9 cellular contexts compared by ENCODE assay signal in genomic region chr19:46495789-46496099, GRCh38. TPM values are rescaled to one million over a fixed set of nuclear protein-coding genes. Genes with fewer than 3 reads are reported as not detected.
DNase-seq lines count a peak whose midpoint lies in the region; ATAC-seq and TF ChIP-seq lines count a peak whose summit lies in the region.
"Had no signal": no experiment of that assay in that cellular context is flagged by ENCODE, and none has a peak within 500 bp of the region (broad histone marks: within the 10 kb centered on the region; RNA-seq: fewer than 3 reads in every experiment).

A gene with protein sequence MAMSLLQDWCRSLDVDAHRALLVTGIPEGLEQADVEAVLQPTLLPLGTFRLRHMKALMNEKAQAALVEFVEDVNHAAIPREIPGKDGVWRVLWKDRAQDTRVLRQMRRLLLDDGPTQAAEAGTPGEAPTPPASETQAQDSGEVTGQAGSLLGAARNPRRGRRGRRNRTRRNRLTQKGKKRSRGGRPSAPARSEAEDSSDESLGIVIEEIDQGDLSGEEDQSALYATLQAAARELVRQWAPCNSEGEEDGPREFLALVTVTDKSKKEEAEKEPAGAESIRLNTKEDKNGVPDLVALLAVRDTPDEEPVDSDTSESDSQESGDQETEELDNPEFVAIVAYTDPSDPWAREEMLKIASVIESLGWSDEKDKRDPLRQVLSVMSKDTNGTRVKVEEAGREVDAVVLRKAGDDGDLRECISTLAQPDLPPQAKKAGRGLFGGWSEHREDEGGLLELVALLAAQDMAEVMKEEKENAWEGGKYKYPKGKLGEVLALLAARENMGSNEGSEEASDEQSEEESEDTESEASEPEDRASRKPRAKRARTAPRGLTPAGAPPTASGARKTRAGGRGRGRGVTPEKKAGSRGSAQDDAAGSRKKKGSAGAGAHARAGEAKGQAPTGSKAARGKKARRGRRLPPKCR (minus strand): TSS chr19:46495867. CDS start chr19:46495465, 402 bp downstream.

- peaks cover 8 to 41% (median 21%) of the 10 kb centered on the region in 3 donors for H3K4me1 ChIP-seq in esophagus squamous epithelium

- intact Hi-C loops in activated naive CD4-positive, alpha-beta T cell treated with anti-CD3 and anti-CD28 coated beads for 36 hours (cut with micrococcal nuclease): no loop called here
- intact Hi-C loops in esophagus squamous epithelium (cut with DNase I): no loop called here

- H3K36me3 Mint-ChIP-seq in activated naive CD4-positive, alpha-beta T cell treated with anti-CD3 and anti-CD28 coated beads for 36 hours (ENCODE audit: low read depth): no peaks in the 10 kb centered on the region
- no peaks in the 10 kb centered on the region for H3K36me3 Mint-ChIP-seq in naive thymus-derived CD8-positive, alpha-beta T cell

- H3K4me3 ChIP-seq in esophagus squamous epithelium: peak within 1 kb of the TSS in 3 of 4 donors; percentile 24 to 55 (median 38)

- H3K36me3 ChIP-seq in esophagus squamous epithelium: no peaks in the 10 kb centered on the region

- peak; percentile 42 for DNase-seq in activated naive CD4-positive, alpha-beta T cell treated with anti-CD3 and anti-CD28 coated beads for 36 hours
- DNase-seq in activated naive CD4-positive, alpha-beta T cell treated with Interleukin-2 at 50 U/mL for 16 hours: no peak
- peak; percentile 41 to 51 for DNase-seq in activated CD4-positive, alpha-beta T cell treated with anti-CD3 and anti-CD28 coated beads for 4 hours
- DNase-seq in esophagus squamous epithelium (lab: John Stamatoyannopoulos, UW): no peak
- DNase-seq in naive thymus-derived CD8-positive, alpha-beta T cell: peak in 8 of 10 donors; percentile 30 to 85 (median 53)

- no peaks in the 10 kb centered on the region for H3K9me3 Mint-ChIP-seq in activated naive CD4-positive, alpha-beta T cell treated with anti-CD3 and anti-CD28 coated beads for 36 hours
- H3K9me3 Mint-ChIP-seq in naive thymus-derived CD8-positive, alpha-beta T cell: no peaks in the 10 kb centered on the region

- no peak within 1 kb of the TSS for H3K27ac ChIP-seq in esophagus squamous epithelium
- H3K27ac ChIP-seq: C4-2B had no signal

- peak; percentile 62 to 76 for ATAC-seq in naive thymus-derived CD8-positive, alpha-beta T cell
- ATAC-seq in GM18873 (IDR thresholded peaks at IDR 0.05; ENCODE audit: low FRiP score, unreplicated experiment) (no peak), HG02852 (IDR thresholded peaks at IDR 0.05; ENCODE audit: unreplicated experiment) (no peak), GM21529 (IDR thresholded peaks at IDR 0.05; ENCODE audit: unreplicated experiment) (no peak)

- WGBS in esophagus squamous epithelium, 2 donors: no CpG with 5 or more reads among the region's 29 CpGs

- peaks cover 29% of the 10 kb centered on the region for H3K27me3 Mint-ChIP-seq in activated naive CD4-positive, alpha-beta T cell treated with anti-CD3 and anti-CD28 coated beads for 36 hours (ENCODE audit: low read depth)
- H3K27me3 Mint-ChIP-seq in naive thymus-derived CD8-positive, alpha-beta T cell: peaks cover 27 to 62% (median 41%) of the 10 kb centered on the region in 5 donors

- no peak for TF ChIP-seq POLR2A in esophagus squamous epithelium (IDR thresholded peaks at IDR 0.05)

- no peaks in the 10 kb centered on the region for H3K9me3 ChIP-seq in esophagus squamous epithelium

- TF ChIP-seq CTCF in esophagus squamous epithelium (IDR thresholded peaks at IDR 0.05): no peak

- H3K4me1 Mint-ChIP-seq in activated naive CD4-positive, alpha-beta T cell treated with anti-CD3 and anti-CD28 coated beads for 36 hours (ENCODE audit: low read depth): peaks cover 21% of the 10 kb centered on the region
- peaks cover 11 to 40% (median 18%) of the 10 kb centered on the region in 4 donors for H3K4me1 Mint-ChIP-seq in naive thymus-derived CD8-positive, alpha-beta T cell

- H3K4me3 Mint-ChIP-seq in activated naive CD4-positive, alpha-beta T cell treated with anti-CD3 and anti-CD28 coated beads for 36 hours: peak within 1 kb of the TSS; percentile 74
- peak within 1 kb of the TSS; percentile 70 to 92 (median 84) for H3K4me3 Mint-ChIP-seq in naive thymus-derived CD8-positive, alpha-beta T cell

- CTCF ChIA-PET in activated naive CD4-positive, alpha-beta T cell treated with anti-CD3 and anti-CD28 coated beads for 36 hours (lab: Charles Lee): interaction anchor here (0.5 kb wide), 1 partner anchor 92 kb away, joined by 6 read pairs; no protein-coding TSS in a partner anchor

- no peak within 1 kb of the TSS for H3K27ac Mint-ChIP-seq in activated naive CD4-positive, alpha-beta T cell treated with anti-CD3 and anti-CD28 coated beads for 36 hours
- peak within 1 kb of the TSS in 3 of 10 donors; percentile 63 to 90 (median 89) for H3K27ac Mint-ChIP-seq in naive thymus-derived CD8-positive, alpha-beta T cell

- POLR2A ChIA-PET in naive thymus-derived CD8-positive, alpha-beta T cell (lab: Charles Lee): interaction anchor here (0.5 kb wide), 2 partner anchors 779 to 1914 kb away, joined by 4 to 5 read pairs; no protein-coding TSS in a partner anchor

- peaks cover 0 to 51% (median 3%) of the 10 kb centered on the region in 4 donors for H3K27me3 ChIP-seq in esophagus squamous epithelium

RNA-seq across cellular contexts. Expression of the gene that starts here (rescaled TPM):
- total RNA-seq in activated naive CD4-positive, alpha-beta T cell treated with anti-CD3 and anti-CD28 coated beads for 36 hours: under 1 TPM; 0.35 to 0.52 TPM
- 1 to 10 TPM in 1 of 4 donors, under 1 TPM in 3; 0.13 to 1.1 (median 0.79) TPM for total RNA-seq in esophagus squamous epithelium
- 1 to 10 TPM; 1.2 to 1.6 TPM for total RNA-seq in naive thymus-derived CD8-positive, alpha-beta T cell
- polyA plus RNA-seq in naive thymus-derived CD8-positive, alpha-beta T cell: under 1 TPM in 2 of 3 donors, not detected in 1; 0.20 to 0.91 TPM

Comparison
In these comparisons a context has a peak if more than half of its experiments do, and no peak if none do; other contexts are left out.
1. Peak in DNase-seq in activated naive CD4-positive, alpha-beta T cell treated with anti-CD3 and anti-CD28 coated beads for 36 hours; RNA of the gene not detected or under 1 TPM.
2. DNase-seq: peak in activated CD4-positive, alpha-beta T cell treated with anti-CD3 and anti-CD28 coated beads for 4 hours (2 of 2) and naive thymus-derived CD8-positive, alpha-beta T cell (8 of 10); none in activated naive CD4-positive, alpha-beta T cell treated with Interleukin-2 at 50 U/mL for 16 hours (single experiment) and esophagus squamous epithelium (single experiment).
3. ATAC-seq: peak in naive thymus-derived CD8-positive, alpha-beta T cell (2 of 2); none in GM18873 (single experiment), HG02852 (single experiment) and GM21529 (single experiment).